ENCODE assay signal across 14 cellular contexts in the genomic region with DNA sequence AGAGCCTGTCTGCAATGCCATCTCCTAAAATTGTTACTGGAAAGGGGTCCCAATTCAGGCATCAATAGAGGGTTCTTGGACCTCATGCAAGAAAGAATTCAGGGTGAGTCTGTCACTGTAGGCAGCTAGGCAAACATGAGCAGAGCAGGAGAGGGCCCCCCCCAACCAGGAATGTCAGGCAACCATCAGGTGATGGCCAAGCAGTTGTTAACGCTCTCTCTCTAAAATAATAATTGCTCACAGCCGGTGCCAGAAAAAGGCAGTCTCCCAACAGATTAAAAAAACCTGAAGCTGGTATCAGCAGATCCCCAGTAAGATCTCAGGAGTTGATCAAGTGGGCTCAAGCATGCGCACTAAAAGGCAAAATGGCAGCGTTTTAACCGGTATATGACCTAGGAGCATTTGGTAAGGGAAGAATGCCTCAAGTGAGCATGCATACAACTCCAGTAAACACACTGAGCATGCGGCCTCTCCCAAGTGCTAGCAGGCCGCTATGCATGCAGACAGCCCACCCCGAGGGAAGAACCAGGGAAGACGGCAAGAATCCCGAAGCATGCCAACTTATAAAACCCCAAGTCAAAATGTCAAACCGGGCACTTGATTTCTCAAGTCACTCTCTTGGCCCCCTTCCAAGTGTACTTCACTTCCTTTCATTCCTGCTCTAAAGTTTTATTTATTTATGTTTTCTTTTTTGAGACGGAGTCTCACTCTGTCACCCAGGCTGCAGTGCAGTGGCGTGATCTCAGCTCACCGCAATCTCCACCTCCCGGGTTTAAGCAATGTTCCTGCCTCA. TPM values are rescaled to one million over a fixed set of nuclear protein-coding genes. Genes with fewer than 3 reads are reported as not detected.
DNase-seq lines count a peak whose midpoint lies in the region; FAIRE-seq and TF ChIP-seq lines count a peak whose summit lies in the region.
"Had no signal": no experiment of that assay in that cellular context is flagged by ENCODE, and none has a peak within 500 bp of the region (broad histone marks: within the 10 kb centered on the region; RNA-seq: fewer than 3 reads in every experiment).

No MANE protein-coding gene starts in this region.

- H3K27ac ChIP-seq in coronary artery (no peak overlapping the region), neuronal stem cell (replicated peaks; ENCODE audit: low read length) (no peak overlapping the region), Karpas-422 (ENCODE audit: low read length) (no peak overlapping the region), kidney (ENCODE audit: low read depth in 2 of 2, low read length in 2 of 2) (no peak overlapping the region)
- H3K27ac ChIP-seq: body of pancreas, SK-N-MC had no signal

- H4K8ac ChIP-seq in neuronal stem cell (ENCODE audit: low read depth, low read length) = no peak overlapping the region

- H3K79me2 ChIP-seq in Karpas-422 (ENCODE audit: low read length) = no peaks in the 10 kb centered on the region

- no peak overlapping the region for H3K4ac ChIP-seq in neuronal stem cell (ENCODE audit: low read length)

- no peak overlapping the region for H3K4me2 ChIP-seq in neuronal stem cell (ENCODE audit: insufficient read depth, low read length, poor library complexity, severe bottlenecking)
- no peak overlapping the region for H3K4me2 ChIP-seq in Karpas-422 (ENCODE audit: low read depth, low read length, poor library complexity, severe bottlenecking)

- no peaks in the 10 kb centered on the region for H4K20me1 ChIP-seq in Karpas-422 (ENCODE audit: insufficient read depth, low read depth, low read length)

- no peaks in the 10 kb centered on the region for H3K79me1 ChIP-seq in neuronal stem cell (ENCODE audit: low read depth, low read length)

- H3K23ac ChIP-seq in neuronal stem cell (ENCODE audit: low read depth, low read length, poor library complexity) = no peak overlapping the region

- TF ChIP-seq CTCF in coronary artery (IDR thresholded peaks at IDR 0.05) (no peak), kidney (IDR thresholded peaks at IDR 0.05; ENCODE audit: borderline replicate concordance, extremely low read depth, insufficient read depth) (no peak)

- H2BK12ac ChIP-seq in neuronal stem cell (ENCODE audit: low read length) = no peak overlapping the region

- no peak overlapping the region for H2AK5ac ChIP-seq in neuronal stem cell (ENCODE audit: low read depth, low read length)

- DNase-seq in DMS79 treated with DMSO at 0.1 percent for 48 hours (lab: John Stamatoyannopoulos, UW) (peak; percentile 81), NCI-H1105 (lab: John Stamatoyannopoulos, UW) (peak; percentile 35), coronary artery (ENCODE audit: low spot score) (no peak), neuronal stem cell (ENCODE audit: low spot score) (no peak), Karpas-422 (no peak), kidney (no peak), cerebellar cortex (ENCODE audit: low spot score) (no peak)
- DNase-seq: activated T-cell treated with anti-CD3 and anti-CD28 coated beads, Interleukin-2, amount 50 U/mL, for 48 hours; body of pancreas; CD4-positive, alpha-beta T cell; MM.1S; NK-92 treated with Interleukin-12 subunit alpha and Interleukin-12 subunit beta, amount 100 ng/mL, for 24 hours; stimulated activated CD4-positive, alpha-beta T cell treated with anti-CD3 and anti-CD28 coated beads, Interleukin-4, amount 100 ng/mL, for 24 hours had no signal

- WGBS in neuronal stem cell (ENCODE audit: extremely low coverage in 2 of 2, insufficient read length in 2 of 2, insufficient replicate concordance in 1 of 2), 2 donors = no CpG with 5 or more reads among the region's 15 CpGs

- H2BK5ac ChIP-seq in neuronal stem cell (ENCODE audit: low read length) = no peak overlapping the region

- H2AFZ ChIP-seq in neuronal stem cell (ENCODE audit: low read length) (peak overlapping the region; percentile 3), Karpas-422 (ENCODE audit: low read length) (no peak overlapping the region)

- no peak overlapping the region for H2BK15ac ChIP-seq in neuronal stem cell (ENCODE audit: low read length)

- H3K18ac ChIP-seq in neuronal stem cell (ENCODE audit: low read length) = no peak overlapping the region

- H3K9ac ChIP-seq in neuronal stem cell (ENCODE audit: low read depth, low read length, poor library complexity) (no peak overlapping the region), Karpas-422 (ENCODE audit: low read length) (no peak overlapping the region), kidney (ENCODE audit: low read length in 2 of 2) (no peak overlapping the region)

- H3K9me3 ChIP-seq in neuronal stem cell (replicated peaks in 1 of 2; ENCODE audit: control insufficient read depth in 2 of 2, insufficient read depth in 1 of 2, low read depth in 1 of 2, low read length in 2 of 2) (no peaks in the 10 kb centered on the region), Karpas-422 (ENCODE audit: low read length) (no peaks in the 10 kb centered on the region), kidney (ENCODE audit: control insufficient read depth in 1 of 2, low read length in 2 of 2) (no peaks in the 10 kb centered on the region)
- H3K9me3 ChIP-seq: body of pancreas had no signal

- no peak overlapping the region for H2BK120ac ChIP-seq in neuronal stem cell (ENCODE audit: low read depth, low read length)

- no peak for FAIRE-seq in kidney (lab: Jason Lieb, UNC)

- H3K14ac ChIP-seq in neuronal stem cell (ENCODE audit: low read length) = no peak overlapping the region

- intact Hi-C loops in kidney (cut with DNase I) = no loop called here

- H3K36me3 ChIP-seq in neuronal stem cell (replicated peaks in 1 of 2; ENCODE audit: control insufficient read depth in 2 of 2, insufficient read depth in 2 of 2, low read length in 2 of 2) (no peaks in the 10 kb centered on the region), Karpas-422 (ENCODE audit: insufficient read depth, low read length) (no peaks in the 10 kb centered on the region), kidney (ENCODE audit: control insufficient read depth in 1 of 2, insufficient read depth in 2 of 2, low read length in 2 of 2) (no peaks in the 10 kb centered on the region)

- H3K4me1 ChIP-seq in neuronal stem cell (ENCODE audit: control insufficient read depth in 2 of 2, insufficient read depth in 1 of 2, low read depth in 1 of 2, low read length in 2 of 2) (no peaks in the 10 kb centered on the region), Karpas-422 (ENCODE audit: low read length) (no peaks in the 10 kb centered on the region), kidney (ENCODE audit: control insufficient read depth in 1 of 2, insufficient read depth in 1 of 2, low read depth in 1 of 2, low read length in 2 of 2) (peaks cover 0 to 2% of the 10 kb centered on the region in 2 donors)
- H3K4me1 ChIP-seq: body of pancreas had no signal

- H3K4me3 ChIP-seq in coronary artery (peak overlapping the region; percentile 2), neuronal stem cell (ENCODE audit: low read length in 2 of 2) (no peak overlapping the region), Karpas-422 (ENCODE audit: low read length) (no peak overlapping the region), kidney (ENCODE audit: low read length in 2 of 2) (peak overlapping the region in 1 of 2 donors; percentile 35)
- H3K4me3 ChIP-seq: body of pancreas, SK-N-MC had no signal

- H3K27me3 ChIP-seq in neuronal stem cell (ENCODE audit: control insufficient read depth in 3 of 3, insufficient read depth in 3 of 3, low read depth in 1 of 3, low read length in 3 of 3) (no peaks in the 10 kb centered on the region), Karpas-422 (ENCODE audit: low read length) (no peaks in the 10 kb centered on the region)
- H3K27me3 ChIP-seq: body of pancreas had no signal

- H3K9me2 ChIP-seq in Karpas-422 (replicated peaks; ENCODE audit: insufficient read depth, low read length) = no peaks in the 10 kb centered on the region

- no peak overlapping the region for H4K91ac ChIP-seq in neuronal stem cell (ENCODE audit: low read depth, low read length, poor library complexity)

RNA-seq across cellular contexts. Expression of gene RNGTT, which starts 44.0 kb away (rescaled TPM):
- polyA plus RNA-seq in neuronal stem cell (2013, experiment 1 of 2) = 14.2 TPM
- polyA plus RNA-seq in neuronal stem cell (2013, experiment 2 of 2) = 14.7 TPM
- 33.2 and 35.9 TPM in 2 replicates for total RNA-seq in Karpas-422 (2014; rRNA removed; shearing (Covaris generic); ENCODE audit: low replicate concordance)
- 13.8 TPM for total RNA-seq in kidney
- polyA plus RNA-seq in kidney (ENCODE audit: insufficient read depth, low read depth, low replicate concordance) = 5.4 TPM

Comparison
In these comparisons a context has a peak if more than half of its experiments do, and no peak if none do; other contexts are left out.
1. DNase-seq: peak in DMS79 treated with DMSO at 0.1 percent for 48 hours (single experiment) and NCI-H1105 (single experiment); none in coronary artery (single experiment), neuronal stem cell (single experiment), Karpas-422 (single experiment), kidney (single experiment) and cerebellar cortex (single experiment).